15 cellular contexts compared by ENCODE assay signal in genomic region chr15:82146990-82147461, GRCh38.
DNase-seq lines count a peak whose midpoint lies in the region; ATAC-seq and TF ChIP-seq lines count a peak whose summit lies in the region.
"Had no signal": no experiment of that assay in that cellular context is flagged by ENCODE, and none has a peak within 500 bp of the region (broad histone marks: within the 10 kb centered on the region; RNA-seq: fewer than 3 reads in every experiment).

No MANE protein-coding gene starts in this region.

- peak; percentile 92 for DNase-seq in HS-5 (ENCODE audit: low read depth)
- DNase-seq in amniotic epithelial cell (ENCODE audit: low read depth): peak; percentile 82
- DNase-seq in glomerular endothelial cell (ENCODE audit: extremely low read depth, low read depth, low spot score): peak; percentile 79
- DNase-seq in smooth muscle cell (lab: John Stamatoyannopoulos, UW; ENCODE audit: unreplicated experiment): no peak
- no peak for DNase-seq in CD14-positive monocyte (ENCODE audit: low spot score)
- DNase-seq in activated naive CD8-positive, alpha-beta T cell treated with anti-CD3 and anti-CD28 coated beads, Interleukin-2, amount 50 U/mL, for 24 hours: no peak
- DNase-seq in effector CD4-positive, alpha-beta T cell: no peak
- DNase-seq in activated CD8-positive, alpha-beta memory T cell treated with anti-CD3 and anti-CD28 coated beads, Interleukin-2, amount 10 ng/mL, durations not matched to agents 7 days and 5 days: no peak
- DNase-seq: activated CD8-positive, alpha-beta memory T cell treated with anti-CD3 and anti-CD28 coated beads, Interleukin-2, amount 50 U/mL, for 4 hours; cerebellar nuclear complex; NCI-H69; testis had no signal

- no peak overlapping the region for H3K4me2 ChIP-seq in smooth muscle cell

- no peaks in the 10 kb centered on the region for H3K9me3 ChIP-seq in smooth muscle cell (replicated peaks; ENCODE audit: low read depth)
- H3K9me3 ChIP-seq: neutrophil, testis had no signal

- intact Hi-C loops in CD14-positive monocyte (cut with micrococcal nuclease): no loop called here

- no peak overlapping the region for H3K9ac ChIP-seq in smooth muscle cell (ENCODE audit: low read depth)

- H3K4me3 Mint-ChIP-seq in CD14-positive monocyte: no peak overlapping the region
- H3K4me3 Mint-ChIP-seq in activated naive CD8-positive, alpha-beta T cell treated with anti-CD3 and anti-CD28 coated beads, Interleukin-2, amount 50 U/mL, for 24 hours: no peak overlapping the region
- H3K4me3 Mint-ChIP-seq in activated CD8-positive, alpha-beta memory T cell treated with anti-CD3 and anti-CD28 coated beads, Interleukin-2, amount 10 ng/mL, durations not matched to agents 7 days and 5 days: no peak overlapping the region
- H3K4me3 Mint-ChIP-seq: IgD-negative memory B cell; T-helper 1 cell treated with Interleukin-12 subunit alpha and Interleukin-12 subunit beta and Interleukin-4 antibody, amounts not matched to agents 30 μg/mL and 1 μg/mL, for 36 hours had no signal

- no peaks in the 10 kb centered on the region for H3K27me3 Mint-ChIP-seq in CD14-positive monocyte (ENCODE audit: low read depth in 3 of 3)
- no peaks in the 10 kb centered on the region for H3K27me3 Mint-ChIP-seq in activated naive CD8-positive, alpha-beta T cell treated with anti-CD3 and anti-CD28 coated beads, Interleukin-2, amount 50 U/mL, for 24 hours
- no peaks in the 10 kb centered on the region for H3K27me3 Mint-ChIP-seq in activated CD8-positive, alpha-beta memory T cell treated with anti-CD3 and anti-CD28 coated beads, Interleukin-2, amount 10 ng/mL, durations not matched to agents 7 days and 5 days
- H3K27me3 Mint-ChIP-seq: IgD-negative memory B cell had no signal

- H3K9me3 Mint-ChIP-seq in CD14-positive monocyte: no peaks in the 10 kb centered on the region
- H3K9me3 Mint-ChIP-seq in activated naive CD8-positive, alpha-beta T cell treated with anti-CD3 and anti-CD28 coated beads, Interleukin-2, amount 50 U/mL, for 24 hours: no peaks in the 10 kb centered on the region
- no peaks in the 10 kb centered on the region for H3K9me3 Mint-ChIP-seq in activated CD8-positive, alpha-beta memory T cell treated with anti-CD3 and anti-CD28 coated beads, Interleukin-2, amount 10 ng/mL, durations not matched to agents 7 days and 5 days (ENCODE audit: low read depth)
- H3K9me3 Mint-ChIP-seq: T-helper 1 cell treated with Interleukin-12 subunit alpha and Interleukin-12 subunit beta and Interleukin-4 antibody, amounts not matched to agents 30 μg/mL and 1 μg/mL, for 36 hours had no signal

- H3K4me3 ChIP-seq in smooth muscle cell: no peak overlapping the region
- H3K4me3 ChIP-seq: testis had no signal

- H2AFZ ChIP-seq in smooth muscle cell (ENCODE audit: low read depth): no peak overlapping the region

- H3F3A ChIP-seq in smooth muscle cell (ENCODE audit: low read depth): peaks cover 8% of the 10 kb centered on the region

- H4K20me1 ChIP-seq in smooth muscle cell (ENCODE audit: low read depth): no peaks in the 10 kb centered on the region

- H3K27ac Mint-ChIP-seq in CD14-positive monocyte: peak overlapping the region in 1 of 7 donors; percentile 26
- H3K27ac Mint-ChIP-seq in activated naive CD8-positive, alpha-beta T cell treated with anti-CD3 and anti-CD28 coated beads, Interleukin-2, amount 50 U/mL, for 24 hours: no peak overlapping the region
- no peak overlapping the region for H3K27ac Mint-ChIP-seq in activated CD8-positive, alpha-beta memory T cell treated with anti-CD3 and anti-CD28 coated beads, Interleukin-2, amount 10 ng/mL, durations not matched to agents 7 days and 5 days
- H3K27ac Mint-ChIP-seq: IgD-negative memory B cell had no signal

- H3K79me2 ChIP-seq in smooth muscle cell (ENCODE audit: low read depth): no peaks in the 10 kb centered on the region

- no peaks in the 10 kb centered on the region for H3K4me1 Mint-ChIP-seq in CD14-positive monocyte
- H3K4me1 Mint-ChIP-seq in activated naive CD8-positive, alpha-beta T cell treated with anti-CD3 and anti-CD28 coated beads, Interleukin-2, amount 50 U/mL, for 24 hours: no peaks in the 10 kb centered on the region
- no peaks in the 10 kb centered on the region for H3K4me1 Mint-ChIP-seq in activated CD8-positive, alpha-beta memory T cell treated with anti-CD3 and anti-CD28 coated beads, Interleukin-2, amount 10 ng/mL, durations not matched to agents 7 days and 5 days
- H3K4me1 Mint-ChIP-seq: IgD-negative memory B cell had no signal

- H3K4me1 ChIP-seq in smooth muscle cell (ENCODE audit: low read depth): no peaks in the 10 kb centered on the region
- H3K4me1 ChIP-seq: testis had no signal

- TF ChIP-seq CTCF in smooth muscle cell (IDR thresholded peaks at IDR 0.05; ENCODE audit: borderline replicate concordance, insufficient read depth, poor library complexity, severe bottlenecking): no peak
- no peak for TF ChIP-seq CTCF in CD14-positive monocyte (IDR thresholded peaks at IDR 0.05)

- H3K27me3 ChIP-seq in smooth muscle cell (ENCODE audit: low read depth): no peaks in the 10 kb centered on the region
- H3K27me3 ChIP-seq: neutrophil, testis had no signal

- CTCF ChIA-PET in activated CD8-positive, alpha-beta memory T cell treated with anti-CD3 and anti-CD28 coated beads, Interleukin-2, amount 10 ng/mL, durations not matched to agents 7 days and 5 days (lab: Charles Lee): no interaction called here

- H3K36me3 Mint-ChIP-seq in CD14-positive monocyte: peaks cover 40 to 41% of the 10 kb centered on the region in 2 donors
- peaks cover 23% of the 10 kb centered on the region for H3K36me3 Mint-ChIP-seq in activated naive CD8-positive, alpha-beta T cell treated with anti-CD3 and anti-CD28 coated beads, Interleukin-2, amount 50 U/mL, for 24 hours (ENCODE audit: low read depth)
- H3K36me3 Mint-ChIP-seq in activated CD8-positive, alpha-beta memory T cell treated with anti-CD3 and anti-CD28 coated beads, Interleukin-2, amount 10 ng/mL, durations not matched to agents 7 days and 5 days: peaks cover 12% of the 10 kb centered on the region

- no peaks in the 10 kb centered on the region for H3K36me3 ChIP-seq in smooth muscle cell (ENCODE audit: low read depth)

- WGBS in smooth muscle cell (ENCODE audit: low lambda C conversion rate): 52% methylated on average over 8 of the region's 8 CpGs

- ATAC-seq in activated naive CD8-positive, alpha-beta T cell treated with anti-CD3 and anti-CD28 coated beads, Interleukin-2, amount 50 U/mL, for 24 hours: no peak
- ATAC-seq in activated CD8-positive, alpha-beta memory T cell treated with anti-CD3 and anti-CD28 coated beads, Interleukin-2, amount 10 ng/mL, durations not matched to agents 7 days and 5 days: no peak

- H3K27ac ChIP-seq in smooth muscle cell (ENCODE audit: low read depth): peak overlapping the region; percentile 79
- H3K27ac ChIP-seq: neutrophil, testis had no signal

Comparison
In these comparisons a context has a peak if more than half of its experiments do, and no peak if none do; other contexts are left out.
1. DNase-seq: peak in HS-5 (single experiment), amniotic epithelial cell (single experiment) and glomerular endothelial cell (single experiment); none in smooth muscle cell (single experiment), CD14-positive monocyte (single experiment), activated naive CD8-positive, alpha-beta T cell treated with anti-CD3 and anti-CD28 coated beads, Interleukin-2, amount 50 U/mL, for 24 hours (single experiment), effector CD4-positive, alpha-beta T cell (single experiment) and activated CD8-positive, alpha-beta memory T cell treated with anti-CD3 and anti-CD28 coated beads, Interleukin-2, amount 10 ng/mL, durations not matched to agents 7 days and 5 days (single experiment).